17 cellular contexts compared by ENCODE assay signal in genomic region chr11:60252709-60253108, GRCh38. TPM values are rescaled to one million over a fixed set of nuclear protein-coding genes. Genes with fewer than 3 reads are reported as not detected.
"Had no signal": no experiment of that assay in that cellular context is flagged by ENCODE, and none has a peak within 500 bp of the region (broad histone marks: within the 10 kb centered on the region; RNA-seq: fewer than 3 reads in every experiment).

No MANE protein-coding gene starts in this region.

- H3K9me3 ChIP-seq: gastrocnemius medialis, pancreas, transverse colon had no signal

- H3K4me3 ChIP-seq: body of pancreas, coronary artery, gastrocnemius medialis, heart right ventricle, neural progenitor cell, pancreas, transverse colon had no signal

- H3K9ac ChIP-seq: neural progenitor cell had no signal

- H3K4me1 ChIP-seq: body of pancreas, gastrocnemius medialis, neural progenitor cell, pancreas, transverse colon had no signal

- H3K27ac Mint-ChIP-seq: activated CD4-positive, alpha-beta T cell treated with anti-CD3 and anti-CD28 coated beads, Interleukin-2, amount 10 ng/mL, durations not matched to agents 7 days and 5 days; activated naive CD8-positive, alpha-beta T cell treated with anti-CD3 and anti-CD28 coated beads for 36 hours; neural progenitor cell had no signal

- H3K27me3 ChIP-seq: body of pancreas, gastrocnemius medialis, neural progenitor cell, pancreas, transverse colon had no signal

- H3K27ac ChIP-seq: gastrocnemius medialis, neural progenitor cell, pancreas had no signal

- H3K4me2 ChIP-seq: neural progenitor cell had no signal

- DNase-seq: activated CD4-positive, alpha-beta T cell treated with anti-CD3 and anti-CD28 coated beads, Interleukin-2, amount 10 ng/mL, durations not matched to agents 7 days and 5 days; activated naive CD8-positive, alpha-beta T cell treated with anti-CD3 and anti-CD28 coated beads for 36 hours; amygdala; central memory CD4-positive, alpha-beta T cell; effector CD8-positive, alpha-beta T cell; gastrocnemius medialis; heart right ventricle; mammary epithelial cell; pancreas; stimulated activated CD4-positive, alpha-beta T cell treated with anti-CD3 and anti-CD28 coated beads, Interleukin-4, amount 100 ng/mL, for 24 hours; stimulated activated naive CD8-positive, alpha-beta T cell treated with anti-CD3 and anti-CD28 coated beads, Interleukin-15, Interleukin-2, amounts not matched to agents 100 U/mL and 50 U/mL, for 24 hours; transverse colon had no signal

- ATAC-seq: body of pancreas; gastrocnemius medialis; stimulated activated naive CD8-positive, alpha-beta T cell treated with anti-CD3 and anti-CD28 coated beads, Interleukin-15, Interleukin-2, amounts not matched to agents 100 U/mL and 50 U/mL, for 24 hours had no signal

- H3K4me1 Mint-ChIP-seq: activated CD4-positive, alpha-beta T cell treated with anti-CD3 and anti-CD28 coated beads, Interleukin-2, amount 10 ng/mL, durations not matched to agents 7 days and 5 days; activated naive CD8-positive, alpha-beta T cell treated with anti-CD3 and anti-CD28 coated beads for 36 hours; neural progenitor cell had no signal

- H3K9me3 Mint-ChIP-seq: neural progenitor cell had no signal

- H3K4me3 Mint-ChIP-seq: activated CD4-positive, alpha-beta T cell treated with anti-CD3 and anti-CD28 coated beads, Interleukin-2, amount 10 ng/mL, durations not matched to agents 7 days and 5 days; activated naive CD8-positive, alpha-beta T cell treated with anti-CD3 and anti-CD28 coated beads for 36 hours; neural progenitor cell had no signal

- H2AFZ ChIP-seq: neural progenitor cell had no signal

- H3K36me3 Mint-ChIP-seq: activated naive CD8-positive, alpha-beta T cell treated with anti-CD3 and anti-CD28 coated beads for 36 hours; neural progenitor cell had no signal

- H3K36me3 ChIP-seq: gastrocnemius medialis, heart right ventricle, neural progenitor cell, pancreas, transverse colon had no signal

- FAIRE-seq: pancreas had no signal

RNA-seq across cellular contexts. Expression of gene MS4A4E, which starts 9.8 kb away (rescaled TPM):
- total RNA-seq: activated CD4-positive, alpha-beta T cell treated with anti-CD3 and anti-CD28 coated beads, Interleukin-2, amount 10 ng/mL, durations not matched to agents 7 days and 5 days; activated naive CD8-positive, alpha-beta T cell treated with anti-CD3 and anti-CD28 coated beads for 36 hours; body of pancreas; fibroblast of lung; mammary epithelial cell; T-helper 2 cell treated with Interferon-gamma antibody and Interleukin-4, amounts not matched to agents 100 ng/mL and 5 ng/mL, for 36 hours had no signal
- polyA plus RNA-seq: fibroblast of lung, mammary epithelial cell had no signal

RNA-seq across cellular contexts. Expression of gene MS4A4A, which starts 27.8 kb away (rescaled TPM):
- total RNA-seq: activated CD4-positive, alpha-beta T cell treated with anti-CD3 and anti-CD28 coated beads, Interleukin-2, amount 10 ng/mL, durations not matched to agents 7 days and 5 days; activated naive CD8-positive, alpha-beta T cell treated with anti-CD3 and anti-CD28 coated beads for 36 hours; fibroblast of lung; mammary epithelial cell; T-helper 2 cell treated with Interferon-gamma antibody and Interleukin-4, amounts not matched to agents 100 ng/mL and 5 ng/mL, for 36 hours had no signal
- polyA plus RNA-seq: fibroblast of lung, mammary epithelial cell had no signal
